1 cellular context compared by ENCODE assay signal in the genomic region with DNA sequence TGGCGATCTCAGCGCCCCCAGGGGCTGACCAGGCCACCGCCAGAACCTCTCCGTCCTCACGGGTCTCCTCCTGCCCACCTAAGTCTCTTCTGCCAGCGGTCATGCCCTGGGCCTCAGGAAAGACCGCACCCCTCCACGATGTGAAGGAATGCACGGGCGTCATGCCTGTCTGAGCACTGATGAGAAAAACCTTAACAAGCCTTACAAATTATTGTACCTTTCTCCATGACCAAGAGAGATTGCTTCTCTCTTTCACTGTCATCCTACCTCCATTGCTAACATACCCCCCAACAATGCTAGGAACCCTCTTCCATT.
TF ChIP-seq lines count a peak whose summit lies in the region.

No MANE protein-coding gene starts in this region.

TF ChIP-seq in GM12878, 131 proteins besides CTCF, POLR2A, EP300 and RAD21:
- TF ChIP-seq SMARCA5 (IDR thresholded peaks at IDR 0.05) = 0 out of 2 replicates have a peak, but pooled peaks have one; percentile 12
